In the genomic region with DNA sequence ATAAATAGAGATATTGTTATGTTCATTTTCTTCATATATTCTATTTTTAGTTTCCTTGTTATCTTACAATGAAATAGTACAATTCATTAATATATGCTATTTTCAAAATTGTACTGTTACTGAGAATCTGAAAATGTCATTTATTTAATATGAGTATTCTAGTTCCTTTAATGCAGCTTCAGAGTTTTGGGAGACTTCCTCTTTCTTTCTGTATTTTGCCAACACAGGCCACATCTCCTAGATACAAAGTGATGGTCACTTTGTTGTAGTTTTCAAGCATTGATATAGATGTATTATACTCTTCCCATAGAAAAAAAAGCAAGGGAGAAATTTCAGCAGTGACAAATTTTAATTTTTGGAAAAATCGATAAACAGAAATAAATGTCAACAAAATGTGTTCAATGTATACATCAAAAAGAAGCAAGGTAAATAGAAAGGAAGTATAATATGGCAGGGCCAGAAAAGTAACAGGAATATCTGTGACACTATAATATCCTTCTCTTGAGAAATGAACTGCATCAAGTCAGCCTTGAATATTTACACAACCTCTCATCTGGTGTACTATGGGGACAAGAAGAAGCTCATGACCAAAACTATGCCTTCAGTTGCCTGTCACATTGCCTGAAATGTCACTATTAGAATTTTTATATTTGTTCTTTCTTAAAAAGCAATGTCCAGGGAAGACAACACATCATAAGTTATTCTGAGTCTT, we compare ENCODE assay signal across 10 cellular contexts.
A peak's percentile ranks its signal among the peaks of the same experiment; 100 is the strongest.
DNase-seq lines count a peak whose midpoint lies in the region; ATAC-seq and TF ChIP-seq lines count a peak whose summit lies in the region.
"Had no signal": no experiment of that assay in that cellular context is flagged by ENCODE, and none has a peak within 500 bp of the region (broad histone marks: within the 10 kb centered on the region; RNA-seq: fewer than 3 reads in every experiment).

No MANE protein-coding gene starts in this region.

- intact Hi-C loops in CD14-positive monocyte (cut with micrococcal nuclease) = no loop called here

- no peaks in the 10 kb centered on the region for H3K36me3 Mint-ChIP-seq in CD14-positive monocyte
- H3K36me3 Mint-ChIP-seq: T-cell had no signal

- H3K4me1 Mint-ChIP-seq in CD14-positive monocyte = peaks cover 9% of the 10 kb centered on the region
- H3K4me1 Mint-ChIP-seq: T-cell had no signal

- no peak overlapping the region for H3K4me3 Mint-ChIP-seq in CD14-positive monocyte
- H3K4me3 Mint-ChIP-seq: T-cell had no signal

- TF ChIP-seq CTCF in CD14-positive monocyte (IDR thresholded peaks at IDR 0.05) = no peak

- peak overlapping the region in 4 of 7 donors; percentile 10 to 70 (median 46) for H3K27ac Mint-ChIP-seq in CD14-positive monocyte
- H3K27ac Mint-ChIP-seq: T-cell had no signal

- no peak for DNase-seq in CD14-positive monocyte (ENCODE audit: low spot score)
- no peak for DNase-seq in superior temporal gyrus (ENCODE audit: extremely low spot score)
- no peak for DNase-seq in HK-2 (ENCODE audit: unreplicated experiment)
- DNase-seq in occipital lobe (lab: John Stamatoyannopoulos, UW) = no peak
- DNase-seq in activated gamma-delta T cell treated with Interleukin-2 at 50 U/mL for 16 hours = no peak
- DNase-seq: NCI-H524 treated with DMSO at 0.1 percent for 48 hours, T-cell had no signal

- H3K27me3 Mint-ChIP-seq in CD14-positive monocyte (ENCODE audit: low read depth in 3 of 3) = no peaks in the 10 kb centered on the region
- H3K27me3 Mint-ChIP-seq: T-cell had no signal

- ATAC-seq in GM19463 (IDR thresholded peaks at IDR 0.05; ENCODE audit: unreplicated experiment) (peak; percentile 33), HG02938 (IDR thresholded peaks at IDR 0.05; ENCODE audit: unreplicated experiment) (peak; percentile 23), HG03575 (IDR thresholded peaks at IDR 0.05; ENCODE audit: extremely low read depth, insufficient number of reproducible peaks, low FRiP score, unreplicated experiment) (peak; percentile 9)
- ATAC-seq: T-cell had no signal

- peaks cover 0 to 1% (median 0%) of the 10 kb centered on the region in 7 donors for H3K9me3 Mint-ChIP-seq in CD14-positive monocyte
- H3K9me3 Mint-ChIP-seq: T-cell had no signal
